ENCODE assay signal across 8 cellular contexts in genomic region chr2:39494784-39495251, GRCh38. TPM values are rescaled to one million over a fixed set of nuclear protein-coding genes. Genes with fewer than 3 reads are reported as not detected.
DNase-seq lines count a peak whose midpoint lies in the region; ATAC-seq, FAIRE-seq and TF ChIP-seq lines count a peak whose summit lies in the region.

No MANE protein-coding gene starts in this region.

- H3K9me3 Mint-ChIP-seq in activated T-cell treated with anti-CD3 and anti-CD28 coated beads, Interleukin-2, amount 50 U/mL, for 72 hours, result peaks cover 0 to 1% of the 10 kb centered on the region in 2 donors
- peaks cover 0 to 2% (median 0%) of the 10 kb centered on the region in 6 donors for H3K9me3 Mint-ChIP-seq in immature natural killer cell

- peaks cover 12% of the 10 kb centered on the region for H3K27me3 Mint-ChIP-seq in activated T-cell treated with anti-CD3 and anti-CD28 coated beads, Interleukin-2, amount 50 U/mL, for 72 hours (ENCODE audit: low read depth)
- H3K27me3 Mint-ChIP-seq in immature natural killer cell (ENCODE audit: low read depth in 3 of 3), result peaks cover 0 to 5% (median 2%) of the 10 kb centered on the region in 3 donors

- no peak overlapping the region for H3K9ac ChIP-seq in HepG2 (ENCODE audit: insufficient read depth, low read depth, low read length)

- H3K4me3 Mint-ChIP-seq in activated T-cell treated with anti-CD3 and anti-CD28 coated beads, Interleukin-2, amount 50 U/mL, for 72 hours, result no peak overlapping the region
- H3K4me3 Mint-ChIP-seq in immature natural killer cell, result no peak overlapping the region

- peak in 1 of 2 donors; percentile 24 for DNase-seq in activated T-cell treated with anti-CD3 and anti-CD28 coated beads, Interleukin-2, amount 50 U/mL, for 72 hours
- no peak for DNase-seq in activated T-cell treated with anti-CD3 and anti-CD28 coated beads, Interleukin-2, amount 50 U/mL, for 1 hour
- DNase-seq in T1000 (lab: John Stamatoyannopoulos, UW) (peak; percentile 70), HepG2 (ENCODE audit: low spot score) (no peak), immature natural killer cell (no peak), caudate nucleus (lab: John Stamatoyannopoulos, UW) (no peak)
- DNase-seq in activated effector memory CD4-positive, alpha-beta T cell treated with Interleukin-2 at 50 U/mL for 16 hours, result no peak

- TF ChIP-seq CTCF in HepG2 (CRISPR knock-in tag; IDR thresholded peaks at IDR 0.05), result no peak

- TSS peak; percentile 14 for BruUV-seq in HepG2 (replicated peaks; lab: Mats Ljungman, UMichigan)

- in situ Hi-C loops in HepG2 (cut with HindIII; ENCODE audit: extremely low pct_ligation_motif_present, low pct_unique_long_range_greater_than_20kb), result no loop called here

- peaks cover 42% of the 10 kb centered on the region for H3K4me1 ChIP-seq in HepG2 (ENCODE audit: insufficient read depth, low read length)

- H3K4me1 Mint-ChIP-seq in activated T-cell treated with anti-CD3 and anti-CD28 coated beads, Interleukin-2, amount 50 U/mL, for 72 hours (ENCODE audit: low read depth), result peaks cover 57% of the 10 kb centered on the region
- peaks cover 0 to 9% of the 10 kb centered on the region in 2 donors for H3K4me1 Mint-ChIP-seq in immature natural killer cell

- peak; percentile 36 to 38 for ATAC-seq in activated T-cell treated with anti-CD3 and anti-CD28 coated beads, Interleukin-2, amount 50 U/mL, for 72 hours (replicated peaks in 1 of 2)
- peak; percentile 32 for ATAC-seq in HG02870 (IDR thresholded peaks at IDR 0.05; ENCODE audit: unreplicated experiment)
- ATAC-seq in HepG2, result no peak; the same call in 2 of the 3 replicates

- CTCF ChIA-PET in HepG2 (lab: Yijun Ruan, JAX; ENCODE audit: low intra/inter-chr PET ratio, low total read pairs), result no interaction called here

- TF ChIP-seq POLR2A in HepG2 (IDR thresholded peaks at IDR 0.05; ENCODE audit: insufficient read depth in 1 of 2, low read depth in 2 of 2, low read length in 2 of 2), result no peak

- H4K20me1 ChIP-seq in HepG2 (ENCODE audit: insufficient read depth, low read length), result no peaks in the 10 kb centered on the region

- no peaks in the 10 kb centered on the region for H3K9me3 ChIP-seq in HepG2 (ENCODE audit: low read length)

- no peak overlapping the region for H3K4me2 ChIP-seq in HepG2 (ENCODE audit: low read depth, low read length)

- H3K27ac ChIP-seq in HepG2 (ENCODE audit: extremely low read length, insufficient read depth, low read length), result no peak overlapping the region
- H3K27ac ChIP-seq in caudate nucleus (ENCODE audit: low read depth, low read length), result no peak overlapping the region

- H2AFZ ChIP-seq in HepG2 (ENCODE audit: low read length), result no peak overlapping the region

- intact Hi-C loops in HepG2 (cut with micrococcal nuclease; ENCODE audit: unreplicated experiment), result no loop called here

- no peak overlapping the region for H3K4me3 ChIP-seq in HepG2 (replicated peaks in 1 of 3; ENCODE audit: insufficient read depth in 1 of 3, low read depth in 2 of 3, low read length in 3 of 3)

- POLR2A ChIA-PET in HepG2 (lab: Yijun Ruan, JAX), result interaction anchor here (1.6 kb wide), 1 partner anchor 9 kb away, joined by 5 read pairs; no protein-coding TSS in a partner anchor

- H3K36me3 Mint-ChIP-seq in activated T-cell treated with anti-CD3 and anti-CD28 coated beads, Interleukin-2, amount 50 U/mL, for 72 hours (ENCODE audit: insufficient read depth in 2 of 2), result peaks cover 4 to 6% of the 10 kb centered on the region in 2 donors
- H3K36me3 Mint-ChIP-seq in immature natural killer cell, result no peaks in the 10 kb centered on the region

- 78% methylated on average over 6 of the region's 6 CpGs for whole genome bisulfite sequencing in HepG2 (ENCODE audit: low lambda C conversion rate)

- H3K27ac Mint-ChIP-seq in activated T-cell treated with anti-CD3 and anti-CD28 coated beads, Interleukin-2, amount 50 U/mL, for 72 hours, result no peak overlapping the region
- no peak overlapping the region for H3K27ac Mint-ChIP-seq in immature natural killer cell

- no peaks in the 10 kb centered on the region for H3K27me3 ChIP-seq in HepG2 (ENCODE audit: control insufficient read depth in 1 of 2, insufficient read depth in 2 of 2, low read length in 2 of 2)

- FAIRE-seq in HepG2 (lab: Jason Lieb, UNC), result no peak

- H3K79me2 ChIP-seq in HepG2 (ENCODE audit: insufficient read depth, low read length), result no peaks in the 10 kb centered on the region

- H3K36me3 ChIP-seq in HepG2 (replicated peaks in 1 of 2; ENCODE audit: control insufficient read depth in 1 of 2, insufficient read depth in 2 of 2, low read length in 2 of 2), result no peaks in the 10 kb centered on the region

- no peak for TF ChIP-seq RAD21 in HepG2 (CRISPR knock-in tag; IDR thresholded peaks at IDR 0.05)

- TF ChIP-seq EP300 in HepG2 (IDR thresholded peaks at IDR 0.05; ENCODE audit: low read depth in 2 of 2, low read length in 2 of 2), result no peak
- TF ChIP-seq EP300 in HepG2 (CRISPR knock-in tag; IDR thresholded peaks at IDR 0.05; ENCODE audit: borderline replicate concordance), result no peak

TF ChIP-seq in HepG2, 621 proteins besides CTCF, POLR2A, EP300 and RAD21:
- TF ChIP-seq ARID3A (IDR thresholded peaks at IDR 0.05; ENCODE audit: low read depth, low read length), result no peak
- peak; percentile 94 for TF ChIP-seq ATF7 (IDR thresholded peaks at IDR 0.05)
- TF ChIP-seq ATF7 (CRISPR knock-in tag; IDR thresholded peaks at IDR 0.05), result no peak
- TF ChIP-seq CREB1 (IDR thresholded peaks at IDR 0.05), result peak; percentile 67
- TF ChIP-seq CREB1 (CRISPR knock-in tag; IDR thresholded peaks at IDR 0.05), result no peak
- TF ChIP-seq FUBP1 (CRISPR knock-in tag; IDR thresholded peaks at IDR 0.05; ENCODE audit: borderline replicate concordance), result no peak
- TF ChIP-seq ZNF253 (CRISPR knock-in tag; IDR thresholded peaks at IDR 0.05; ENCODE audit: borderline replicate concordance), result no peak

RNA-seq across cellular contexts. Expression of gene MAP4K3, which starts 57.7 kb away (rescaled TPM):
- total RNA-seq in activated T-cell treated with anti-CD3 and anti-CD28 coated beads, Interleukin-2, amount 50 U/mL, for 72 hours, result 10 to 100 TPM; 14.6 to 17.1 TPM
- total RNA-seq in HepG2 (2016; rRNA removed; fragmentation: Illumina TruSeq; extraction: Trizol), result 45.9 and 49.6 TPM in 2 replicates
- total RNA-seq in HepG2 (2016; cell fraction: cytosol; rRNA removed; fragmentation: Illumina TruSeq; extraction: Trizol; ENCODE audit: low read depth), result 9.3 and 11.7 TPM in 2 replicates
- total RNA-seq in HepG2 (2016; cell fraction: insoluble cytoplasmic fraction; rRNA removed; fragmentation: Illumina TruSeq; extraction: Trizol), result 46.7 and 48.9 TPM in 2 replicates
- total RNA-seq in HepG2 (2016; cell fraction: membrane; rRNA removed; fragmentation: Illumina TruSeq; extraction: Trizol), result 17.7 and 20.9 TPM in 2 replicates
- total RNA-seq in HepG2 (2016; cell fraction: nucleus; rRNA removed; fragmentation: Illumina TruSeq; extraction: Trizol), result 85.1 and 105 TPM in 2 replicates
- polyA plus RNA-seq in HepG2 (2011; rRNA removed) (38.9 and 53.2 TPM in 2 replicates), immature natural killer cell (1 to 10 TPM; 1.5 to 3.9 (median 2.8) TPM)
- 15.2 and 25.2 TPM in 2 replicates for polyA plus RNA-seq in HepG2 (2011; cell fraction: cytosol; rRNA removed)
- polyA plus RNA-seq in HepG2 (2011; cell fraction: nucleus; rRNA removed), result 42.0 and 43.8 TPM in 2 replicates
- 42.7 and 67.4 TPM in 2 replicates for polyA plus RNA-seq in HepG2 (2012)
- polyA plus RNA-seq in HepG2 (2016; cell fraction: cytosol; fragmentation: Illumina TruSeq; extraction: Trizol; ENCODE audit: low read depth), result 3.1 and 3.5 TPM in 2 replicates
- 44.4 and 45.5 TPM in 2 replicates for polyA plus RNA-seq in HepG2 (2016; cell fraction: insoluble cytoplasmic fraction; fragmentation: Illumina TruSeq; extraction: Trizol; ENCODE audit: low read depth)
- 8.1 and 8.9 TPM in 2 replicates for polyA plus RNA-seq in HepG2 (2016; cell fraction: membrane; fragmentation: Illumina TruSeq; extraction: Trizol; ENCODE audit: low read depth)
- polyA plus RNA-seq in HepG2 (2016; cell fraction: nucleus; fragmentation: Illumina TruSeq; extraction: Trizol; ENCODE audit: insufficient read depth, low read depth), result 91.5 and 93.7 TPM in 2 replicates
- 4.5 and 18.5 TPM in 2 replicates for polyA minus RNA-seq in HepG2 (2011; rRNA and poly(A)+ RNA removed; ENCODE audit: low replicate concordance)
- 40.5 and 40.9 TPM in 2 replicates for polyA minus RNA-seq in HepG2 (2011; cell fraction: cytosol; rRNA and poly(A)+ RNA removed)
- 370 and 413 TPM in 2 replicates for polyA minus RNA-seq in HepG2 (2011; cell fraction: nucleus; rRNA and poly(A)+ RNA removed)
